In genomic region chr2:230828272-230828961, GRCh38 we compare ENCODE assay signal across 9 cellular contexts. TPM values are rescaled to one million over a fixed set of nuclear protein-coding genes. Genes with fewer than 3 reads are reported as not detected.
DNase-seq lines count a peak whose midpoint lies in the region; ATAC-seq and TF ChIP-seq lines count a peak whose summit lies in the region.
"Had no signal": no experiment of that assay in that cellular context is flagged by ENCODE, and none has a peak within 500 bp of the region (broad histone marks: within the 10 kb centered on the region; RNA-seq: fewer than 3 reads in every experiment).

No MANE protein-coding gene starts in this region.

- H3K4me1 Mint-ChIP-seq in MCF 10A (ENCODE audit: insufficient read depth, unreplicated experiment), result peaks cover 5% of the 10 kb centered on the region
- peaks cover 7% of the 10 kb centered on the region for H3K4me1 Mint-ChIP-seq in activated CD8-positive, alpha-beta T cell treated with anti-CD3 and anti-CD28 coated beads for 36 hours (ENCODE audit: low read depth)

- POLR2A ChIA-PET in MCF 10A (lab: Yijun Ruan, JAX), result no interaction called here
- POLR2A ChIA-PET in activated CD8-positive, alpha-beta T cell treated with anti-CD3 and anti-CD28 coated beads for 36 hours (lab: Charles Lee), result interaction anchor here (0.6 kb wide), 1 partner anchor 124 kb away, joined by 3 read pairs; no protein-coding TSS in a partner anchor

- H3K4me1 ChIP-seq in breast epithelium, result no peaks in the 10 kb centered on the region

- BruUV-seq in MCF 10A (replicated peaks; lab: Mats Ljungman, UMichigan), result no TSS peak

- H3K4me3 ChIP-seq in breast epithelium, result peak overlapping the region; percentile 10 to 70 (median 41)

- no peak for TF ChIP-seq CTCF in breast epithelium (IDR thresholded peaks at IDR 0.05)
- no peak for TF ChIP-seq CTCF in MCF 10A (IDR thresholded peaks at IDR 0.05; ENCODE audit: unreplicated experiment)
- TF ChIP-seq CTCF in activated CD8-positive, alpha-beta T cell treated with anti-CD3 and anti-CD28 coated beads for 36 hours (IDR thresholded peaks at IDR 0.05), result no peak

- peaks cover 7% of the 10 kb centered on the region for H3K9me3 Mint-ChIP-seq in MCF 10A (ENCODE audit: unreplicated experiment)
- no peaks in the 10 kb centered on the region for H3K9me3 Mint-ChIP-seq in activated CD8-positive, alpha-beta T cell treated with anti-CD3 and anti-CD28 coated beads for 36 hours

- intact Hi-C loops in breast epithelium (cut with DNase I; ENCODE audit: low total_unique reads) (no loop called here), MCF 10A (cut with micrococcal nuclease) (no loop called here)
- intact Hi-C loops in activated CD8-positive, alpha-beta T cell treated with anti-CD3 and anti-CD28 coated beads for 36 hours (cut with micrococcal nuclease), result loop anchor here (5.0 to 10.0 kb wide), 2 partner anchors 159 to 226 kb away; partner anchors contain the start of gene PSMD1

- CTCF ChIA-PET in MCF 10A (lab: Yijun Ruan, JAX), result interaction anchor here (0.5 kb wide), 1 partner anchor 376 kb away, joined by 3 read pairs; no protein-coding TSS in a partner anchor
- CTCF ChIA-PET in activated CD8-positive, alpha-beta T cell treated with anti-CD3 and anti-CD28 coated beads for 36 hours (lab: Charles Lee), result interaction anchor here (0.7 to 1.1 kb wide), 3 partner anchors 159 to 276 kb away, joined by 3 read pairs; no protein-coding TSS in a partner anchor

- DNase-seq in breast epithelium (ENCODE audit: low spot score in 2 of 2), result no peak
- no peak for DNase-seq in MCF 10A (ENCODE audit: unreplicated experiment)
- peak; percentile 45 for DNase-seq in activated CD8-positive, alpha-beta T cell treated with anti-CD3 and anti-CD28 coated beads for 36 hours
- DNase-seq in iPS-NIHi11 (ENCODE audit: low spot score), result peak; percentile 31
- DNase-seq in NCI-H2029 (lab: John Stamatoyannopoulos, UW), result no peak
- no peak for DNase-seq in stimulated activated CD4-positive, alpha-beta T cell treated with anti-CD3 and anti-CD28 coated beads, Interleukin-4, amount 100 ng/mL, for 1 hour
- DNase-seq: kidney glomerular epithelial cell had no signal

- peaks cover 0 to 30% of the 10 kb centered on the region in 2 donors for H3K27me3 ChIP-seq in breast epithelium

- peaks cover 16% of the 10 kb centered on the region for H3K27me3 Mint-ChIP-seq in MCF 10A (ENCODE audit: insufficient read depth, unreplicated experiment)
- H3K27me3 Mint-ChIP-seq in activated CD8-positive, alpha-beta T cell treated with anti-CD3 and anti-CD28 coated beads for 36 hours, result peaks cover 41% of the 10 kb centered on the region

- H3K36me3 Mint-ChIP-seq in MCF 10A (ENCODE audit: insufficient read depth, unreplicated experiment), result peaks cover 6% of the 10 kb centered on the region
- H3K36me3 Mint-ChIP-seq in activated CD8-positive, alpha-beta T cell treated with anti-CD3 and anti-CD28 coated beads for 36 hours (ENCODE audit: low read depth), result no peaks in the 10 kb centered on the region

- TF ChIP-seq POLR2A in breast epithelium (IDR thresholded peaks at IDR 0.05), result no peak

- no peak overlapping the region for H3K4me3 Mint-ChIP-seq in MCF 10A (ENCODE audit: unreplicated experiment)
- peak overlapping the region; percentile 32 for H3K4me3 Mint-ChIP-seq in activated CD8-positive, alpha-beta T cell treated with anti-CD3 and anti-CD28 coated beads for 36 hours

- peak; percentile 69 for ATAC-seq in activated CD8-positive, alpha-beta T cell treated with anti-CD3 and anti-CD28 coated beads for 36 hours
- ATAC-seq in HG03520 (IDR thresholded peaks at IDR 0.05; ENCODE audit: unreplicated experiment) (no peak), GM21737 (IDR thresholded peaks at IDR 0.05; ENCODE audit: unreplicated experiment) (no peak)

- H3K9me3 ChIP-seq in breast epithelium, result peaks cover 4 to 6% of the 10 kb centered on the region in 2 donors

- no peaks in the 10 kb centered on the region for H3K36me3 ChIP-seq in breast epithelium

- no peak overlapping the region for H3K27ac ChIP-seq in breast epithelium

- H3K27ac Mint-ChIP-seq in MCF 10A (ENCODE audit: low read depth, unreplicated experiment), result no peak overlapping the region
- H3K27ac Mint-ChIP-seq in activated CD8-positive, alpha-beta T cell treated with anti-CD3 and anti-CD28 coated beads for 36 hours, result no peak overlapping the region

RNA-seq across cellular contexts. Expression of gene ITM2C, which starts 36.3 kb away (rescaled TPM):
- 10 to 100 TPM; 24.5 to 46.2 (median 36.3) TPM for total RNA-seq in breast epithelium
- total RNA-seq in MCF 10A (2022), result 20.4 and 21.9 TPM in 2 replicates
- total RNA-seq in activated CD8-positive, alpha-beta T cell treated with anti-CD3 and anti-CD28 coated beads for 36 hours, result 10 to 100 TPM; 43.2 to 43.4 TPM

Comparison
In these comparisons a context has a peak if more than half of its experiments do, and no peak if none do; other contexts are left out.
1. DNase-seq: peak in activated CD8-positive, alpha-beta T cell treated with anti-CD3 and anti-CD28 coated beads for 36 hours (single experiment) and iPS-NIHi11 (single experiment); none in breast epithelium (0 of 2), MCF 10A (single experiment), NCI-H2029 (single experiment) and stimulated activated CD4-positive, alpha-beta T cell treated with anti-CD3 and anti-CD28 coated beads, Interleukin-4, amount 100 ng/mL, for 1 hour (single experiment).